8 cellular contexts compared by ENCODE assay signal in the genomic region with DNA sequence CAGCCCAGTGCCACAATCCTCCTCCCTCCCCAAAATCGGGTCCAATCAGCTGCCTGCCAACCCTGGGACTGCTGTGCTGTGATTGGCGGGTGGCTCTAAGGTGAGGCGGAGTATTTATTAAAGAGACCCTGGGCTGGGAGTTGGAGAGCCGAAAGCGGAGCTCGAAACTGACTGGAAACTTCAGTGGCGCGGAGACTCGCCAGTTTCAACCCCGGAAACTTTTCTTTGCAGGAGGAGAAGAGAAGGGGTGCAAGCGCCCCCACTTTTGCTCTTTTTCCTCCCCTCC. TPM values are rescaled to one million over a fixed set of nuclear protein-coding genes. Genes with fewer than 3 reads are reported as not detected.
DNase-seq lines count a peak whose midpoint lies in the region; ATAC-seq and TF ChIP-seq lines count a peak whose summit lies in the region.

A gene (plus strand): TSS at position 143 of the 286 bp plus-strand sequence. CDS start 372 bp downstream, outside the sequence.

- TF ChIP-seq CTCF in AG04449 (IDR thresholded peaks at IDR 0.05; ENCODE audit: insufficient read depth, low read length, missing control alignments) = no peak

- intact Hi-C loops in right cardiac atrium (cut with DNase I) = loop anchor here in 3 of 4 donors (5.0 to 10.0 kb wide), 3 partner anchors 66 to 416 kb away; no protein-coding TSS in a partner anchor

- H3K4me3 ChIP-seq in AG04449 (ENCODE audit: low read depth, low read length) (peak within 1 kb of the TSS; percentile 65), right cardiac atrium (ENCODE audit: low read length) (peak within 1 kb of the TSS; percentile 59)

- CTCF ChIA-PET in AG04449 (lab: Yijun Ruan, JAX) = interaction anchor here (1.0 to 3.4 kb wide), 7 partner anchors 15 to 1355 kb away, joined by 3 to 13 read pairs (median 6); no protein-coding TSS in a partner anchor

- 2% methylated on average over 11 of the region's 11 CpGs for WGBS in right cardiac atrium

- POLR2A ChIA-PET in AG04449 (lab: Yijun Ruan, JAX) = interaction anchor here (0.6 to 1.2 kb wide), 4 partner anchors 218 to 624 kb away, joined by 3 to 5 read pairs (median 3); no protein-coding TSS in a partner anchor

- DNase-seq in AG04449 (ENCODE audit: low read depth, low spot score) = peak; percentile 42
- DNase-seq in NCI-H1930 (lab: John Stamatoyannopoulos, UW) = peak; percentile 48 to 65
- DNase-seq in amniotic stem cell (lab: John Stamatoyannopoulos, UW) = peak; percentile 45
- peak; percentile 91 to 95 (median 94) for DNase-seq in right cardiac atrium
- DNase-seq in putamen (ENCODE audit: low spot score) = peak; percentile 97
- DNase-seq in effector CD8-positive, alpha-beta T cell (lab: John Stamatoyannopoulos, UW) = no peak

- H3K27me3 ChIP-seq in right cardiac atrium (ENCODE audit: control insufficient read depth, insufficient read depth) = no peaks in the 10 kb centered on the region

- peaks cover 5% of the 10 kb centered on the region for H3K4me1 ChIP-seq in right cardiac atrium (ENCODE audit: control insufficient read depth, insufficient read depth, low read length)

- no peaks in the 10 kb centered on the region for H3K9me3 ChIP-seq in right cardiac atrium (ENCODE audit: control insufficient read depth, low read length)

- ATAC-seq in GM18511 (IDR thresholded peaks at IDR 0.05; ENCODE audit: unreplicated experiment) (peak; percentile 78), HG02852 (IDR thresholded peaks at IDR 0.05; ENCODE audit: unreplicated experiment) (peak; percentile 79), right cardiac atrium (peak; percentile 94 to 95)

- peak within 1 kb of the TSS; percentile 75 for H3K27ac ChIP-seq in right cardiac atrium (ENCODE audit: low read length)

RNA-seq across cellular contexts. Expression of the gene that starts here (rescaled TPM):
- 10 to 100 TPM; 10.5 to 23.5 (median 20.6) TPM for total RNA-seq in right cardiac atrium
- 12.5 TPM for polyA plus RNA-seq in right cardiac atrium
